ENCODE assay signal across 9 cellular contexts in genomic region chr7:131501422-131501821, GRCh38. TPM values are rescaled to one million over a fixed set of nuclear protein-coding genes. Genes with fewer than 3 reads are reported as not detected.
DNase-seq lines count a peak whose midpoint lies in the region; ATAC-seq and TF ChIP-seq lines count a peak whose summit lies in the region.
"Had no signal": no experiment of that assay in that cellular context is flagged by ENCODE, and none has a peak within 500 bp of the region (broad histone marks: within the 10 kb centered on the region; RNA-seq: fewer than 3 reads in every experiment).

No MANE protein-coding gene starts in this region.

- peaks cover 20% of the 10 kb centered on the region for H3K4me1 ChIP-seq in CD8-positive, alpha-beta memory T cell (ENCODE audit: insufficient read depth, low read length)

- no peaks in the 10 kb centered on the region for H3K9me3 ChIP-seq in CD8-positive, alpha-beta memory T cell (ENCODE audit: low read length)

- peaks cover 0 to 28% (median 13%) of the 10 kb centered on the region in 3 donors for H3K36me3 Mint-ChIP-seq in CD8-positive, alpha-beta memory T cell
- H3K36me3 Mint-ChIP-seq in CD14-positive monocyte: peaks cover 16 to 20% of the 10 kb centered on the region in 2 donors

- no peaks in the 10 kb centered on the region for H3K9me3 Mint-ChIP-seq in CD8-positive, alpha-beta memory T cell
- H3K9me3 Mint-ChIP-seq in CD14-positive monocyte: no peaks in the 10 kb centered on the region

- H3K27me3 Mint-ChIP-seq in CD8-positive, alpha-beta memory T cell: no peaks in the 10 kb centered on the region
- peaks cover 0 to 2% (median 0%) of the 10 kb centered on the region in 3 donors for H3K27me3 Mint-ChIP-seq in CD14-positive monocyte (ENCODE audit: low read depth in 3 of 3)

- H3K27ac ChIP-seq in CD8-positive, alpha-beta memory T cell (ENCODE audit: low read depth, low read length): no peak overlapping the region
- H3K27ac ChIP-seq: epithelial cell of prostate had no signal

- H3K36me3 ChIP-seq in CD8-positive, alpha-beta memory T cell (ENCODE audit: insufficient read depth, low read length): no peaks in the 10 kb centered on the region

- H3K27ac Mint-ChIP-seq in CD8-positive, alpha-beta memory T cell: peak overlapping the region; percentile 4 to 94 (median 72)
- H3K27ac Mint-ChIP-seq in CD14-positive monocyte: no peak overlapping the region

- TF ChIP-seq CTCF in CD14-positive monocyte (IDR thresholded peaks at IDR 0.05): no peak

- ATAC-seq in GM21515 (IDR thresholded peaks at IDR 0.05; ENCODE audit: unreplicated experiment) (peak; percentile 73), GM18519 (IDR thresholded peaks at IDR 0.05; ENCODE audit: low FRiP score, unreplicated experiment) (no peak)

- H3K4me1 Mint-ChIP-seq in CD8-positive, alpha-beta memory T cell: peaks cover 24 to 33% (median 26%) of the 10 kb centered on the region in 3 donors
- H3K4me1 Mint-ChIP-seq in CD14-positive monocyte: no peaks in the 10 kb centered on the region

- POLR2A ChIA-PET in CD8-positive, alpha-beta memory T cell (lab: Charles Lee): interaction anchor here (1.1 kb wide), 1 partner anchor 12 kb away, joined by 3 read pairs; no protein-coding TSS in a partner anchor

- no peaks in the 10 kb centered on the region for H3K27me3 ChIP-seq in CD8-positive, alpha-beta memory T cell (ENCODE audit: insufficient read depth, low read length, poor library complexity, severe bottlenecking)

- H3K4me3 Mint-ChIP-seq in CD8-positive, alpha-beta memory T cell: no peak overlapping the region
- H3K4me3 Mint-ChIP-seq in CD14-positive monocyte: no peak overlapping the region

- CTCF ChIA-PET in CD8-positive, alpha-beta memory T cell (lab: Charles Lee): interaction anchor here (1.1 to 2.3 kb wide), 3 partner anchors 10 to 263 kb away, joined by 3 to 4 read pairs (median 3); no protein-coding TSS in a partner anchor

- intact Hi-C loops in CD14-positive monocyte (cut with micrococcal nuclease): loop anchor here in 1 of 2 donors (10.0 kb wide), 1 partner anchor 153 kb away; no protein-coding TSS in a partner anchor

- no peak overlapping the region for H3K4me3 ChIP-seq in CD8-positive, alpha-beta memory T cell (ENCODE audit: low read length)

- peak in 3 of 5 donors; percentile 29 to 68 (median 43) for DNase-seq in CD8-positive, alpha-beta memory T cell
- DNase-seq in Kasumi-1 (lab: John Stamatoyannopoulos, UW): peak; percentile 8 to 17
- DNase-seq in amniotic epithelial cell (ENCODE audit: low read depth): peak; percentile 94
- DNase-seq in stimulated activated CD8-positive, alpha-beta memory T cell treated with anti-CD3 and anti-CD28 coated beads, Interleukin-15, amount 100 ng/mL, for 1 hour (ENCODE audit: low read depth): peak; percentile 19
- no peak for DNase-seq in CD14-positive monocyte (ENCODE audit: low spot score)
- DNase-seq in dedifferentiated amniotic fluid mesenchymal stem cell (ENCODE audit: extremely low spot score): no peak

RNA-seq across cellular contexts. Expression of gene PODXL, which starts 55.0 kb away (rescaled TPM):
- 1 to 10 TPM; 1.2 TPM for total RNA-seq in CD8-positive, alpha-beta memory T cell
- 0.62 TPM for polyA plus RNA-seq in CD8-positive, alpha-beta memory T cell
- polyA plus RNA-seq in CD14-positive monocyte: under 1 TPM in 1 of 2 donors, not detected in 1; 0.20 TPM

Comparison
In these comparisons a context has a peak if more than half of its experiments do, and no peak if none do; other contexts are left out.
1. DNase-seq: peak in CD8-positive, alpha-beta memory T cell (3 of 5), Kasumi-1 (2 of 2), amniotic epithelial cell (single experiment) and stimulated activated CD8-positive, alpha-beta memory T cell treated with anti-CD3 and anti-CD28 coated beads, Interleukin-15, amount 100 ng/mL, for 1 hour (single experiment); none in CD14-positive monocyte (single experiment) and dedifferentiated amniotic fluid mesenchymal stem cell (single experiment).
2. H3K27ac Mint-ChIP-seq: peak in CD8-positive, alpha-beta memory T cell (8 of 8); none in CD14-positive monocyte (0 of 7).